8 cellular contexts compared by ENCODE assay signal in the genomic region with DNA sequence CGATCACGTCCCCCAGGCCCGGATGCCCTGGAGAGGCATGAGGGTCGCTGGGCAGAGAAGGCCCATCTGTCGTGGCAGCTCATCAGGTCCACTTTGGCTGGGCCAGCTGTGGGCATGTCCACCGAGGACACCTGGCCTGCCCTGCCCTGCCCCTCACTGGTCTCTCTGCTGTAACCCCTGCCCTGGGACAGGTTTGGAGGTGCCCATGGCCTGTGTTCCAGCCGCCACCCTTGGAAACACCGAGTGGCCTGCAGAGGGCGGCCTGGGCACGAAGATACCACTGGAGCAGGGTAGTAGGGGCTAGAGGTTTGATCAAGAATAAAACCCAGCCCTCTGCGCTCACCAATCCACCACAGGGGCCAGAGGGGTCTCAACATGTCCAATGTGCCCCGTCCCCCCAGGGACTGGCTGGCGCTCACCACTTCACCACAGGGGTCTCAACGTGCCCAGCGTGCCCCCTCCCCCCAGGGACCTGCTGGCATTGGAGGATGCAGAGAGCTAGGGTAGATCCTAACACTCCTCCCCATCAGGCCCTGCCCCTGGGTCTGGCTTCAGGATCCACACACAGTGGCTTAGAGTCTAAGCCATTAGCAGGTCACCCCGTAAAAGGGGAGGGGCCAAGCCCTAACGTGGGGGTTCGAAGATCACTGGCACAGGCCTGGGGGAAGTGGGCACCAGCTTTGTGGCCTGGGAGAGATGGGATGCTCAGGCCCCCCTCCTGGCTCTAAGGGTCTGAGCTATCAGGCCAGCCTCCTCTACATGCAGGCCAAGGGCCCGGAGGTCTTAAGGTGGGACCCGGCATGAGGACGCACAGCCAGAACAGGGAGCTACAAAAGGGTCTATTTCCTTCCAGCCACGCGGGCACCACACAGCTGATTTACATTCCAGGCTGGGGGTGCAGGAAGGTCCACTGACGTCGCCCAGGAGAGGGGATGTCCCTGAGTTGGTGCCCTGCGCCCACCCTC. TPM values are rescaled to one million over a fixed set of nuclear protein-coding genes. Genes with fewer than 3 reads are reported as not detected.
A peak's percentile ranks its signal among the peaks of the same experiment; 100 is the strongest.
DNase-seq lines count a peak whose midpoint lies in the region; ATAC-seq, FAIRE-seq and TF ChIP-seq lines count a peak whose summit lies in the region.

No MANE protein-coding gene starts in this region.

- H3K9me1 ChIP-seq in endothelial cell of umbilical vein (replicated peaks; ENCODE audit: control insufficient read depth, extremely low read depth, insufficient read depth, low read length): no peaks in the 10 kb centered on the region

- no peak overlapping the region for H2AFZ ChIP-seq in endothelial cell of umbilical vein (ENCODE audit: low read depth, low read length)

- H3K4me2 ChIP-seq in endothelial cell of umbilical vein (ENCODE audit: insufficient read depth, low read length): no peak overlapping the region

- TF ChIP-seq CTCF in endothelial cell of umbilical vein (IDR thresholded peaks at IDR 0.05; ENCODE audit: extremely low read depth in 1 of 2, insufficient read depth in 1 of 2, low read depth in 1 of 2, low read length in 2 of 2): peak; percentile 75 to 81

- H3K27me3 ChIP-seq in endothelial cell of umbilical vein (ENCODE audit: control insufficient read depth in 2 of 2, insufficient read depth in 2 of 2, low read length in 2 of 2): no peaks in the 10 kb centered on the region

- H3K36me3 Mint-ChIP-seq in activated CD8-positive, alpha-beta memory T cell treated with anti-CD3 and anti-CD28 coated beads, Interleukin-2, amount 10 ng/mL, durations not matched to agents 7 days and 5 days: peaks cover 4% of the 10 kb centered on the region

- TF ChIP-seq POLR2A in endothelial cell of umbilical vein (IDR thresholded peaks at IDR 0.05; ENCODE audit: low read depth, low read length): no peak

- peak; percentile 83 for FAIRE-seq in endothelial cell of umbilical vein (lab: Jason Lieb, UNC)

- CTCF ChIA-PET in activated CD8-positive, alpha-beta memory T cell treated with anti-CD3 and anti-CD28 coated beads, Interleukin-2, amount 10 ng/mL, durations not matched to agents 7 days and 5 days (lab: Charles Lee): interaction anchor here (0.5 to 3.7 kb wide), 21 partner anchors 8 to 369 kb away, joined by 3 to 42 read pairs (median 5); a partner anchor contains a TSS
- CTCF ChIA-PET in endothelial cell of umbilical vein (lab: Charles Lee): interaction anchor here (0.5 to 4.2 kb wide), 24 partner anchors 10 to 273 kb away, joined by 3 to 60 read pairs (median 4); a partner anchor contains a TSS

- peak; percentile 41 for ATAC-seq in activated CD8-positive, alpha-beta memory T cell treated with anti-CD3 and anti-CD28 coated beads, Interleukin-2, amount 10 ng/mL, durations not matched to agents 7 days and 5 days
- ATAC-seq in stimulated activated naive CD8-positive, alpha-beta T cell treated with anti-CD3 and anti-CD28 coated beads, Interleukin-15, amount 100 ng/mL, for 72 hours: peak; percentile 79
- no peak for ATAC-seq in HG03460 (IDR thresholded peaks at IDR 0.05; ENCODE audit: unreplicated experiment)

- H3K9me3 ChIP-seq in endothelial cell of umbilical vein (replicated peaks; ENCODE audit: control insufficient read depth, insufficient read depth, low read length): no peaks in the 10 kb centered on the region

- intact Hi-C loops in endothelial cell of umbilical vein (cut with micrococcal nuclease): loop anchor here (1.0 kb wide), 3 partner anchors 75 to 246 kb away; a partner anchor contains a TSS

- H3K9me3 Mint-ChIP-seq in activated CD8-positive, alpha-beta memory T cell treated with anti-CD3 and anti-CD28 coated beads, Interleukin-2, amount 10 ng/mL, durations not matched to agents 7 days and 5 days (ENCODE audit: low read depth): no peaks in the 10 kb centered on the region
- H3K9me3 Mint-ChIP-seq in stimulated activated naive CD8-positive, alpha-beta T cell treated with anti-CD3 and anti-CD28 coated beads, Interleukin-15, amount 100 ng/mL, for 72 hours: no peaks in the 10 kb centered on the region

- H3K36me3 ChIP-seq in endothelial cell of umbilical vein (ENCODE audit: control insufficient read depth in 2 of 2, extremely low read depth in 1 of 2, insufficient read depth in 2 of 2, low read length in 2 of 2): peaks cover 0 to 30% of the 10 kb centered on the region in 2 experiments

- H3K4me1 Mint-ChIP-seq in activated CD8-positive, alpha-beta memory T cell treated with anti-CD3 and anti-CD28 coated beads, Interleukin-2, amount 10 ng/mL, durations not matched to agents 7 days and 5 days: peaks cover 17% of the 10 kb centered on the region
- peaks cover 31% of the 10 kb centered on the region for H3K4me1 Mint-ChIP-seq in stimulated activated naive CD8-positive, alpha-beta T cell treated with anti-CD3 and anti-CD28 coated beads, Interleukin-15, amount 100 ng/mL, for 72 hours

- BruUV-seq in endothelial cell of umbilical vein (replicated peaks; lab: Mats Ljungman, UMichigan): no TSS peak

- H3K79me2 ChIP-seq in endothelial cell of umbilical vein (ENCODE audit: control insufficient read depth, insufficient read depth, low read length): no peaks in the 10 kb centered on the region

- H4K20me1 ChIP-seq in endothelial cell of umbilical vein (replicated peaks; ENCODE audit: control insufficient read depth, extremely low read depth, insufficient read depth, low read length): no peaks in the 10 kb centered on the region

- no peak overlapping the region for H3K9ac ChIP-seq in endothelial cell of umbilical vein (replicated peaks; ENCODE audit: extremely low read depth, insufficient read depth, low read length)

- H3K4me1 ChIP-seq in endothelial cell of umbilical vein (ENCODE audit: control insufficient read depth, extremely low read depth, insufficient read depth, low read length): peaks cover 11% of the 10 kb centered on the region

- DNase-seq in NCI-H1417 (lab: John Stamatoyannopoulos, UW) (peak in 2 of 3 experiments; percentile 12 to 28), NCI-H1417 treated with DMSO at 0.1 percent for 48 hours (lab: John Stamatoyannopoulos, UW) (no peak), NCI-H226 (peak; percentile 26), endothelial cell of umbilical vein (ENCODE audit: low read depth, low spot score) (peak; percentile 67), myocyte (ENCODE audit: low read depth) (peak; percentile 74)
- peak; percentile 84 for DNase-seq in activated CD8-positive, alpha-beta memory T cell treated with anti-CD3 and anti-CD28 coated beads, Interleukin-2, amount 10 ng/mL, durations not matched to agents 7 days and 5 days
- DNase-seq in stimulated activated naive CD8-positive, alpha-beta T cell treated with anti-CD3 and anti-CD28 coated beads, Interleukin-15, amount 100 ng/mL, for 72 hours: peak; percentile 73 to 81

- H3K4me3 Mint-ChIP-seq in activated CD8-positive, alpha-beta memory T cell treated with anti-CD3 and anti-CD28 coated beads, Interleukin-2, amount 10 ng/mL, durations not matched to agents 7 days and 5 days: no peak overlapping the region
- peak overlapping the region; percentile 65 to 88 for H3K4me3 Mint-ChIP-seq in stimulated activated naive CD8-positive, alpha-beta T cell treated with anti-CD3 and anti-CD28 coated beads, Interleukin-15, amount 100 ng/mL, for 72 hours

- no peak overlapping the region for H3K27ac Mint-ChIP-seq in activated CD8-positive, alpha-beta memory T cell treated with anti-CD3 and anti-CD28 coated beads, Interleukin-2, amount 10 ng/mL, durations not matched to agents 7 days and 5 days
- no peak overlapping the region for H3K27ac Mint-ChIP-seq in stimulated activated naive CD8-positive, alpha-beta T cell treated with anti-CD3 and anti-CD28 coated beads, Interleukin-15, amount 100 ng/mL, for 72 hours

- H3K27me3 Mint-ChIP-seq in activated CD8-positive, alpha-beta memory T cell treated with anti-CD3 and anti-CD28 coated beads, Interleukin-2, amount 10 ng/mL, durations not matched to agents 7 days and 5 days: no peaks in the 10 kb centered on the region
- H3K27me3 Mint-ChIP-seq in stimulated activated naive CD8-positive, alpha-beta T cell treated with anti-CD3 and anti-CD28 coated beads, Interleukin-15, amount 100 ng/mL, for 72 hours: no peaks in the 10 kb centered on the region

- H3K27ac ChIP-seq in endothelial cell of umbilical vein (ENCODE audit: insufficient read depth, low read depth, low read length): no peak overlapping the region

- no peak overlapping the region for H3K4me3 ChIP-seq in endothelial cell of umbilical vein (replicated peaks in 1 of 3; ENCODE audit: insufficient read depth in 1 of 3, low read depth in 1 of 3, low read length in 3 of 3)

- dilution Hi-C loops in endothelial cell of umbilical vein (cut with MboI; ENCODE audit: extremely low pct_ligation_motif_present, low sequenced_read_pairs): no loop called here

- POLR2A ChIA-PET in endothelial cell of umbilical vein (lab: Charles Lee): no interaction called here

RNA-seq across cellular contexts. Expression of a gene that starts 1.3 kb away (rescaled TPM):
- total RNA-seq in activated CD8-positive, alpha-beta memory T cell treated with anti-CD3 and anti-CD28 coated beads, Interleukin-2, amount 10 ng/mL, durations not matched to agents 7 days and 5 days: 10 to 100 TPM; 75.2 to 96.3 TPM
- total RNA-seq in endothelial cell of umbilical vein (42.4 and 47.0 TPM in 2 replicates), myocyte (12.9 and 22.5 TPM in 2 replicates)
- 32.6 and 38.3 TPM in 2 replicates for polyA plus RNA-seq in endothelial cell of umbilical vein
- polyA plus RNA-seq in endothelial cell of umbilical vein (2011; cell fraction: cytosol; rRNA removed): 5.5 and 8.8 TPM in 2 replicates
- 193 and 224 TPM in 2 replicates for polyA plus RNA-seq in endothelial cell of umbilical vein (2011; cell fraction: nucleus; rRNA removed)
- polyA plus RNA-seq in endothelial cell of umbilical vein (2012): 22.9 and 34.1 TPM in 2 replicates
- 15.7 and 19.6 TPM in 2 replicates for polyA minus RNA-seq in endothelial cell of umbilical vein
- polyA minus RNA-seq in endothelial cell of umbilical vein (2011; cell fraction: cytosol; rRNA and poly(A)+ RNA removed): 5.1 TPM
- 30.4 and 61.3 TPM in 2 replicates for polyA minus RNA-seq in endothelial cell of umbilical vein (2011; cell fraction: nucleus; rRNA and poly(A)+ RNA removed)
- 19.8 TPM for polyA plus RNA-seq in myocyte (2012)

RNA-seq across cellular contexts. Expression of a gene that starts 7.5 kb away (rescaled TPM):
- total RNA-seq in activated CD8-positive, alpha-beta memory T cell treated with anti-CD3 and anti-CD28 coated beads, Interleukin-2, amount 10 ng/mL, durations not matched to agents 7 days and 5 days: 10 to 100 TPM; 60.9 to 72.0 TPM
- total RNA-seq in endothelial cell of umbilical vein: 41.5 and 45.3 TPM in 2 replicates
- 33.1 and 42.7 TPM in 2 replicates for polyA plus RNA-seq in endothelial cell of umbilical vein
- 7.6 and 13.4 TPM in 2 replicates for polyA plus RNA-seq in endothelial cell of umbilical vein (2011; cell fraction: cytosol; rRNA removed)
- 261 and 282 TPM in 2 replicates for polyA plus RNA-seq in endothelial cell of umbilical vein (2011; cell fraction: nucleus; rRNA removed)
- polyA plus RNA-seq in endothelial cell of umbilical vein (2012): 19.7 and 24.2 TPM in 2 replicates
- polyA minus RNA-seq in endothelial cell of umbilical vein: 23.3 and 25.1 TPM in 2 replicates
- polyA minus RNA-seq in endothelial cell of umbilical vein (2011; cell fraction: cytosol; rRNA and poly(A)+ RNA removed): 5.6 TPM
- polyA minus RNA-seq in endothelial cell of umbilical vein (2011; cell fraction: nucleus; rRNA and poly(A)+ RNA removed): 38.8 and 57.6 TPM in 2 replicates
- total RNA-seq in myocyte: 33.7 and 35.4 TPM in 2 replicates
- 26.1 TPM for polyA plus RNA-seq in myocyte (2012)

RNA-seq across cellular contexts. Expression of a gene that starts 9.1 kb away (rescaled TPM):
- 10 to 100 TPM; 13.9 to 15.8 TPM for total RNA-seq in activated CD8-positive, alpha-beta memory T cell treated with anti-CD3 and anti-CD28 coated beads, Interleukin-2, amount 10 ng/mL, durations not matched to agents 7 days and 5 days
- total RNA-seq in endothelial cell of umbilical vein (67.9 and 72.3 TPM in 2 replicates), myocyte (27.9 and 30.0 TPM in 2 replicates)
- 86.8 and 90.2 TPM in 2 replicates for polyA plus RNA-seq in endothelial cell of umbilical vein
- 50.3 and 67.5 TPM in 2 replicates for polyA plus RNA-seq in endothelial cell of umbilical vein (2011; cell fraction: cytosol; rRNA removed)
- 241 and 284 TPM in 2 replicates for polyA plus RNA-seq in endothelial cell of umbilical vein (2011; cell fraction: nucleus; rRNA removed)
- polyA plus RNA-seq in endothelial cell of umbilical vein (2012): 46.0 and 62.2 TPM in 2 replicates
- 51.9 and 76.1 TPM in 2 replicates for polyA minus RNA-seq in endothelial cell of umbilical vein
- polyA minus RNA-seq in endothelial cell of umbilical vein (2011; cell fraction: cytosol; rRNA and poly(A)+ RNA removed): 9.8 TPM
- polyA minus RNA-seq in endothelial cell of umbilical vein (2011; cell fraction: nucleus; rRNA and poly(A)+ RNA removed): 48.7 and 88.7 TPM in 2 replicates
- polyA plus RNA-seq in myocyte (2012): 15.1 TPM

RNA-seq across cellular contexts. Expression of a gene that starts 17.8 kb away (rescaled TPM):
- total RNA-seq in activated CD8-positive, alpha-beta memory T cell treated with anti-CD3 and anti-CD28 coated beads, Interleukin-2, amount 10 ng/mL, durations not matched to agents 7 days and 5 days: 10 to 100 TPM; 16.5 to 18.5 TPM
- 26.3 and 29.4 TPM in 2 replicates for total RNA-seq in endothelial cell of umbilical vein
- polyA plus RNA-seq in endothelial cell of umbilical vein: 22.8 and 30.2 TPM in 2 replicates
- 13.7 and 19.8 TPM in 2 replicates for polyA plus RNA-seq in endothelial cell of umbilical vein (2011; cell fraction: cytosol; rRNA removed)
- polyA plus RNA-seq in endothelial cell of umbilical vein (2011; cell fraction: nucleus; rRNA removed): 47.9 and 63.7 TPM in 2 replicates
- polyA plus RNA-seq in endothelial cell of umbilical vein (2012): 19.7 and 28.3 TPM in 2 replicates
- 17.9 and 22.1 TPM in 2 replicates for polyA minus RNA-seq in endothelial cell of umbilical vein
- 0.51 TPM for polyA minus RNA-seq in endothelial cell of umbilical vein (2011; cell fraction: cytosol; rRNA and poly(A)+ RNA removed)
- 11.3 and 17.4 TPM in 2 replicates for polyA minus RNA-seq in endothelial cell of umbilical vein (2011; cell fraction: nucleus; rRNA and poly(A)+ RNA removed)
- 3.2 and 3.3 TPM in 2 replicates for total RNA-seq in myocyte
- polyA plus RNA-seq in myocyte (2012): 6.0 TPM

RNA-seq across cellular contexts. Expression of a gene that starts 51.6 kb away (rescaled TPM):
- 10 to 100 TPM; 30.0 to 35.6 TPM for total RNA-seq in activated CD8-positive, alpha-beta memory T cell treated with anti-CD3 and anti-CD28 coated beads, Interleukin-2, amount 10 ng/mL, durations not matched to agents 7 days and 5 days
- 24.1 and 28.0 TPM in 2 replicates for total RNA-seq in endothelial cell of umbilical vein
- polyA plus RNA-seq in endothelial cell of umbilical vein: 37.5 and 45.8 TPM in 2 replicates
- 17.7 and 23.1 TPM in 2 replicates for polyA plus RNA-seq in endothelial cell of umbilical vein (2011; cell fraction: cytosol; rRNA removed)
- polyA plus RNA-seq in endothelial cell of umbilical vein (2011; cell fraction: nucleus; rRNA removed): 82.2 and 94.2 TPM in 2 replicates
- 13.8 and 16.8 TPM in 2 replicates for polyA plus RNA-seq in endothelial cell of umbilical vein (2012)
- polyA minus RNA-seq in endothelial cell of umbilical vein: 11.1 and 16.1 TPM in 2 replicates
- polyA minus RNA-seq in endothelial cell of umbilical vein (2011; cell fraction: cytosol; rRNA and poly(A)+ RNA removed): 9.7 TPM
- polyA minus RNA-seq in endothelial cell of umbilical vein (2011; cell fraction: nucleus; rRNA and poly(A)+ RNA removed): 11.9 and 16.8 TPM in 2 replicates
- 30.8 and 34.4 TPM in 2 replicates for total RNA-seq in myocyte
- polyA plus RNA-seq in myocyte (2012): 21.6 TPM
